20 cellular contexts compared by ENCODE assay signal in genomic region chr12:108711486-108712163, GRCh38. TPM values are rescaled to one million over a fixed set of nuclear protein-coding genes. Genes with fewer than 3 reads are reported as not detected.
DNase-seq lines count a peak whose midpoint lies in the region; ATAC-seq and TF ChIP-seq lines count a peak whose summit lies in the region.
"Had no signal": no experiment of that assay in that cellular context is flagged by ENCODE, and none has a peak within 500 bp of the region (broad histone marks: within the 10 kb centered on the region; RNA-seq: fewer than 3 reads in every experiment).

No MANE protein-coding gene starts in this region.

- DNase-seq in left ventricle myocardium inferior: no peak
- no peak for DNase-seq in left cardiac atrium
- DNase-seq in memory B cell (ENCODE audit: low spot score in 2 of 2): no peak
- no peak for DNase-seq in transverse colon
- DNase-seq in GM03348 (ENCODE audit: low spot score): no peak
- no peak for DNase-seq in activated gamma-delta T cell treated with Interleukin-2 at 50 U/mL for 16 hours
- no peak for DNase-seq in CD8-positive, alpha-beta T cell
- DNase-seq: activated CD4-positive, alpha-beta T cell treated with anti-CD3 and anti-CD28 coated beads for 36 hours; body of pancreas; C1 segment of cervical spinal cord; IMR-90; mesendoderm; natural killer cell; NCI-H1417 treated with DMSO at 0.1 percent for 48 hours; NCI-H526 treated with DMSO at 0.1 percent for 48 hours; stimulated activated CD8-positive, alpha-beta memory T cell treated with anti-CD3 and anti-CD28 coated beads, Interleukin-4, amount 100 ng/mL, for 48 hours; SW 1271 had no signal

- peaks cover 9% of the 10 kb centered on the region for H3K36me3 Mint-ChIP-seq in dendritic cell treated with granulocyte-macrophage colony-stimulating factor and Interleukin-4, amounts not matched to agents 40 ng/mL and 50 ng/mL, for 4 days (ENCODE audit: low read depth)
- peaks cover 2% of the 10 kb centered on the region for H3K36me3 Mint-ChIP-seq in memory B cell
- no peaks in the 10 kb centered on the region for H3K36me3 Mint-ChIP-seq in CD8-positive, alpha-beta T cell
- H3K36me3 Mint-ChIP-seq: natural killer cell had no signal

- peaks cover 56% of the 10 kb centered on the region for H3K4me1 Mint-ChIP-seq in dendritic cell treated with granulocyte-macrophage colony-stimulating factor and Interleukin-4, amounts not matched to agents 40 ng/mL and 50 ng/mL, for 4 days (ENCODE audit: low read depth)
- peaks cover 39% of the 10 kb centered on the region for H3K4me1 Mint-ChIP-seq in memory B cell
- H3K4me1 Mint-ChIP-seq in CD8-positive, alpha-beta T cell (ENCODE audit: low read depth): no peaks in the 10 kb centered on the region

- H3K27me3 Mint-ChIP-seq in dendritic cell treated with granulocyte-macrophage colony-stimulating factor and Interleukin-4, amounts not matched to agents 40 ng/mL and 50 ng/mL, for 4 days: no peaks in the 10 kb centered on the region
- H3K27me3 Mint-ChIP-seq in memory B cell: no peaks in the 10 kb centered on the region
- H3K27me3 Mint-ChIP-seq in CD8-positive, alpha-beta T cell (ENCODE audit: low read depth): no peaks in the 10 kb centered on the region
- H3K27me3 Mint-ChIP-seq: activated CD4-positive, alpha-beta T cell treated with anti-CD3 and anti-CD28 coated beads for 36 hours had no signal

- H3K36me3 ChIP-seq in left ventricle myocardium inferior: no peaks in the 10 kb centered on the region
- H3K36me3 ChIP-seq in transverse colon: no peaks in the 10 kb centered on the region
- H3K36me3 ChIP-seq in CD8-positive, alpha-beta T cell (ENCODE audit: insufficient read depth, low read length): no peaks in the 10 kb centered on the region

- H3K27ac ChIP-seq in left ventricle myocardium inferior (replicated peaks): peak overlapping the region; percentile 43
- H3K27ac ChIP-seq in transverse colon: peak overlapping the region; percentile 15 to 51 (median 42)
- no peak overlapping the region for H3K27ac ChIP-seq in CD8-positive, alpha-beta T cell (ENCODE audit: low read depth, low read length)

- TF ChIP-seq EP300 in transverse colon (IDR thresholded peaks at IDR 0.05; ENCODE audit: low read depth): no peak

- TF ChIP-seq CTCF in left ventricle myocardium inferior (IDR thresholded peaks at IDR 0.05; ENCODE audit: borderline replicate concordance) (no peak), transverse colon (IDR thresholded peaks at IDR 0.05) (no peak)
- TF ChIP-seq CTCF in CD8-positive, alpha-beta T cell (IDR thresholded peaks at IDR 0.05): no peak

- H3K4me1 ChIP-seq in left ventricle myocardium inferior (peaks cover 91% of the 10 kb centered on the region), transverse colon (peaks cover 6 to 66% (median 36%) of the 10 kb centered on the region in 4 donors)
- no peaks in the 10 kb centered on the region for H3K4me1 ChIP-seq in CD8-positive, alpha-beta T cell (ENCODE audit: insufficient read depth, low read length)

- no peaks in the 10 kb centered on the region for H3K9me3 Mint-ChIP-seq in dendritic cell treated with granulocyte-macrophage colony-stimulating factor and Interleukin-4, amounts not matched to agents 40 ng/mL and 50 ng/mL, for 4 days
- no peaks in the 10 kb centered on the region for H3K9me3 Mint-ChIP-seq in memory B cell
- H3K9me3 Mint-ChIP-seq in CD8-positive, alpha-beta T cell: no peaks in the 10 kb centered on the region
- H3K9me3 Mint-ChIP-seq: activated T-helper 2 cell treated with anti-CD3 and anti-CD28 coated beads, Interferon-gamma antibody, Interleukin-2, Interleukin-4, amounts not matched to agents 10 μg/mL and 5 μg/mL and 100 μg/mL, durations not matched to agents 14 hours and 24 hours and 36 hours; natural killer cell had no signal

- no peaks in the 10 kb centered on the region for H3K27me3 ChIP-seq in left ventricle myocardium inferior (ENCODE audit: low read depth)
- no peaks in the 10 kb centered on the region for H3K27me3 ChIP-seq in transverse colon
- no peaks in the 10 kb centered on the region for H3K27me3 ChIP-seq in CD8-positive, alpha-beta T cell (ENCODE audit: insufficient read depth, low read length)
- H3K27me3 ChIP-seq: body of pancreas had no signal

- H3K9me3 ChIP-seq in left ventricle myocardium inferior (replicated peaks) (no peaks in the 10 kb centered on the region), transverse colon (no peaks in the 10 kb centered on the region)
- H3K9me3 ChIP-seq in CD8-positive, alpha-beta T cell (ENCODE audit: low read length): no peaks in the 10 kb centered on the region
- H3K9me3 ChIP-seq: body of pancreas had no signal

- 89 to 100% methylated on average over 4 to 9 of the region's 9 CpGs for WGBS in transverse colon (ENCODE audit: low coverage in 1 of 2), 2 donors

- POLR2A ChIA-PET in CD8-positive, alpha-beta T cell (lab: Charles Lee): no interaction called here

- H3K27ac Mint-ChIP-seq in dendritic cell treated with granulocyte-macrophage colony-stimulating factor and Interleukin-4, amounts not matched to agents 40 ng/mL and 50 ng/mL, for 4 days: peak overlapping the region; percentile 62
- peak overlapping the region; percentile 31 for H3K27ac Mint-ChIP-seq in memory B cell
- no peak overlapping the region for H3K27ac Mint-ChIP-seq in CD8-positive, alpha-beta T cell
- H3K27ac Mint-ChIP-seq: activated CD4-positive, alpha-beta T cell treated with anti-CD3 and anti-CD28 coated beads for 36 hours; activated T-helper 2 cell treated with anti-CD3 and anti-CD28 coated beads, Interferon-gamma antibody, Interleukin-2, Interleukin-4, amounts not matched to agents 10 μg/mL and 5 μg/mL and 100 μg/mL, durations not matched to agents 14 hours and 24 hours and 36 hours; natural killer cell had no signal

- intact Hi-C loops in left ventricle myocardium inferior (cut with micrococcal nuclease): no loop called here
- intact Hi-C loops in left cardiac atrium (cut with DNase I): no loop called here
- intact Hi-C loops in dendritic cell treated with granulocyte-macrophage colony-stimulating factor and Interleukin-4, amounts not matched to agents 40 ng/mL and 50 ng/mL, for 4 days (cut with micrococcal nuclease): no loop called here
- intact Hi-C loops in transverse colon (cut with DNase I; ENCODE audit: low total_unique reads): no loop called here
- intact Hi-C loops in CD8-positive, alpha-beta T cell (cut with DNase I, micrococcal nuclease): no loop called here

- no peak overlapping the region for H3K4me3 Mint-ChIP-seq in dendritic cell treated with granulocyte-macrophage colony-stimulating factor and Interleukin-4, amounts not matched to agents 40 ng/mL and 50 ng/mL, for 4 days
- H3K4me3 Mint-ChIP-seq in memory B cell: no peak overlapping the region
- no peak overlapping the region for H3K4me3 Mint-ChIP-seq in CD8-positive, alpha-beta T cell
- H3K4me3 Mint-ChIP-seq: activated CD4-positive, alpha-beta T cell treated with anti-CD3 and anti-CD28 coated beads for 36 hours; natural killer cell had no signal

- TF ChIP-seq POLR2A in transverse colon (IDR thresholded peaks at IDR 0.05): no peak

- ATAC-seq in left cardiac atrium: no peak
- no peak for ATAC-seq in memory B cell (ENCODE audit: low read depth)
- ATAC-seq in CD8-positive, alpha-beta T cell: no peak
- ATAC-seq: activated CD4-positive, alpha-beta T cell treated with anti-CD3 and anti-CD28 coated beads for 36 hours; body of pancreas; natural killer cell; Right ventricle myocardium inferior had no signal

- H3K4me3 ChIP-seq in left ventricle myocardium inferior: no peak overlapping the region
- H3K4me3 ChIP-seq in transverse colon: no peak overlapping the region
- no peak overlapping the region for H3K4me3 ChIP-seq in CD8-positive, alpha-beta T cell (ENCODE audit: low read depth, low read length)
- H3K4me3 ChIP-seq: body of pancreas had no signal

- CTCF ChIA-PET in CD8-positive, alpha-beta T cell (lab: Charles Lee): interaction anchor here (0.9 to 1.3 kb wide), 3 partner anchors 13 to 19 kb away, joined by 3 read pairs; no protein-coding TSS in a partner anchor

- in situ Hi-C loops in transverse colon (cut with MboI; ENCODE audit: low pct_ligation_motif_present in 1 of 4, low pct_unique_long_range_greater_than_20kb in 1 of 4, low sequenced_read_pairs in 3 of 4): no loop called here

RNA-seq across cellular contexts. Expression of gene CORO1C, which starts 19.7 kb away (rescaled TPM):
- total RNA-seq in left ventricle myocardium inferior (59.6 TPM), left cardiac atrium (100 to 1,000 TPM in 1 of 2 donors, 10 to 100 TPM in 1; 95.0 to 109 TPM), transverse colon (100 to 1,000 TPM in 3 of 4 donors, 10 to 100 TPM in 1; 68.1 to 153 (median 128) TPM)
- total RNA-seq in CD8-positive, alpha-beta T cell: 10 to 100 TPM; 10.3 to 15.4 TPM
